ENCODE assay signal across 19 cellular contexts in genomic region chr11:119880143-119880542, GRCh38.
DNase-seq lines count a peak whose midpoint lies in the region; ATAC-seq, FAIRE-seq and TF ChIP-seq lines count a peak whose summit lies in the region.
"Had no signal": no experiment of that assay in that cellular context is flagged by ENCODE, and none has a peak within 500 bp of the region (broad histone marks: within the 10 kb centered on the region; RNA-seq: fewer than 3 reads in every experiment).

No MANE protein-coding gene starts in this region.

- DNase-seq in cardiac muscle cell (ENCODE audit: low read depth in 1 of 2, low spot score in 1 of 2) (no peak), cardiac septum (ENCODE audit: low spot score) (no peak), H1 (ENCODE audit: low read depth in 1 of 2, low spot score in 2 of 2) (no peak), neural progenitor cell (ENCODE audit: low spot score) (peak; percentile 51), upper lobe of right lung (peak; percentile 38), psoas muscle (no peak), H4 (ENCODE audit: low spot score) (no peak)
- DNase-seq in activated effector memory CD4-positive, alpha-beta T cell treated with anti-CD3 and anti-CD28 coated beads, Interleukin-2, amount 50 U/mL, for 16 hours = no peak
- DNase-seq: DMS53, GF-D8, IMR-90, NCI-H1105 treated with DMSO at 0.1 percent for 48 hours, NCI-H1930, NCI-H774 had no signal

- H3K4me2 ChIP-seq in H1 (ENCODE audit: insufficient read depth in 1 of 2, low read depth in 2 of 2, low read length in 2 of 2) (no peak overlapping the region), neural progenitor cell (peak overlapping the region; percentile 31)
- H3K4me2 ChIP-seq: KMS-11 had no signal

- H3K18ac ChIP-seq in H1 (ENCODE audit: extremely low read depth, low read length) = no peak overlapping the region

- CTCF ChIA-PET in H1 (lab: Charles Lee; ENCODE audit: partially characterized antibody) = interaction anchor here (0.6 to 1.7 kb wide), 3 partner anchors 22 to 1911 kb away, joined by 3 to 4 read pairs (median 3); no protein-coding TSS in a partner anchor

- peaks cover 38% of the 10 kb centered on the region for H3K4me1 ChIP-seq in cardiac muscle cell (ENCODE audit: low read depth)
- peaks cover 0 to 6% (median 3%) of the 10 kb centered on the region in 4 experiments; a peak in 3 of 7 replicates for H3K4me1 ChIP-seq in H1 (replicated peaks in 1 of 4; ENCODE audit: control insufficient read depth in 3 of 4, insufficient read depth in 4 of 4, low read length in 3 of 4)
- H3K4me1 ChIP-seq in neural progenitor cell = peaks cover 25% of the 10 kb centered on the region
- H3K4me1 ChIP-seq in upper lobe of right lung = no peaks in the 10 kb centered on the region
- H3K4me1 ChIP-seq in psoas muscle = no peaks in the 10 kb centered on the region
- H3K4me1 ChIP-seq: SJSA1 had no signal

- no peak overlapping the region for H4K5ac ChIP-seq in H1 (ENCODE audit: insufficient read length, low read depth, low read length)

- no peaks in the 10 kb centered on the region for H3K79me2 ChIP-seq in H1 (ENCODE audit: control insufficient read depth in 1 of 2, insufficient read depth in 2 of 2, low read length in 2 of 2)
- no peaks in the 10 kb centered on the region for H3K79me2 ChIP-seq in neural progenitor cell (ENCODE audit: low read depth)

- H3K36me3 ChIP-seq in cardiac muscle cell (no peaks in the 10 kb centered on the region), H1 (ENCODE audit: control insufficient read depth in 2 of 4, insufficient read depth in 4 of 4, low read length in 3 of 4) (no peaks in the 10 kb centered on the region), neural progenitor cell (no peaks in the 10 kb centered on the region), upper lobe of right lung (no peaks in the 10 kb centered on the region), psoas muscle (ENCODE audit: insufficient read depth in 1 of 2, low read depth in 1 of 2) (no peaks in the 10 kb centered on the region)
- H3K36me3 ChIP-seq: SJSA1 had no signal

- H3K27me3 ChIP-seq in cardiac muscle cell = no peaks in the 10 kb centered on the region
- no peaks in the 10 kb centered on the region for H3K27me3 ChIP-seq in H1 (replicated peaks in 1 of 4; ENCODE audit: control insufficient read depth in 3 of 4, extremely low read depth in 1 of 4, insufficient read depth in 3 of 4, low read length in 3 of 4)
- no peaks in the 10 kb centered on the region for H3K27me3 ChIP-seq in neural progenitor cell
- peaks cover 6% of the 10 kb centered on the region for H3K27me3 ChIP-seq in upper lobe of right lung
- H3K27me3 ChIP-seq in psoas muscle (ENCODE audit: insufficient read depth in 3 of 3, low read length in 2 of 3) = no peaks in the 10 kb centered on the region
- H3K27me3 ChIP-seq: SJSA1 had no signal

- H2BK12ac ChIP-seq in H1 (ENCODE audit: low read depth, low read length) = no peak overlapping the region

- H3K4me3 ChIP-seq in cardiac muscle cell = no peak overlapping the region
- H3K4me3 ChIP-seq in H1 (ENCODE audit: extremely low read depth in 1 of 4, insufficient read depth in 2 of 4, low read depth in 3 of 4, low read length in 4 of 4) = no peak overlapping the region
- no peak overlapping the region for H3K4me3 ChIP-seq in neural progenitor cell
- H3K4me3 ChIP-seq in upper lobe of right lung = no peak overlapping the region
- no peak overlapping the region for H3K4me3 ChIP-seq in psoas muscle
- H3K4me3 ChIP-seq: SJSA1 had no signal

- no peaks in the 10 kb centered on the region for H3K36me3 Mint-ChIP-seq in neural progenitor cell
- H3K36me3 Mint-ChIP-seq: CD14-positive monocyte had no signal

- no peak overlapping the region for H2BK15ac ChIP-seq in H1 (ENCODE audit: low read length)

- H3K23ac ChIP-seq in H1 (ENCODE audit: insufficient read length) = no peak overlapping the region

- H3K4ac ChIP-seq in H1 (replicated peaks; ENCODE audit: insufficient read length, low read depth, low read length) = no peak overlapping the region

- no peak overlapping the region for H2BK20ac ChIP-seq in H1 (ENCODE audit: low read length)

- H3K27ac Mint-ChIP-seq in neural progenitor cell = no peak overlapping the region
- H3K27ac Mint-ChIP-seq: CD14-positive monocyte had no signal

- TF ChIP-seq POLR2A in H1 (IDR thresholded peaks at IDR 0.05; ENCODE audit: control extremely low read depth in 1 of 2, low read depth in 2 of 2, low read length in 2 of 2) = no peak

- H3K27ac ChIP-seq in cardiac muscle cell (peak overlapping the region; percentile 20), H1 (ENCODE audit: low read depth, low read length) (no peak overlapping the region), neural progenitor cell (no peak overlapping the region), upper lobe of right lung (no peak overlapping the region), psoas muscle (no peak overlapping the region)
- H3K27ac ChIP-seq: KMS-11, SJSA1 had no signal

- no peak overlapping the region for H4K91ac ChIP-seq in H1 (replicated peaks; ENCODE audit: insufficient read length, low read length)

- no peaks in the 10 kb centered on the region for H3K23me2 ChIP-seq in H1 (ENCODE audit: low read depth, low read length)

- FAIRE-seq in H1 (lab: Jason Lieb, UNC) = no peak
- FAIRE-seq: D721Med had no signal

- no peak for TF ChIP-seq EP300 in H1 (IDR thresholded peaks at IDR 0.05; ENCODE audit: borderline replicate concordance in 1 of 2, low read depth in 2 of 2, low read length in 2 of 2)

- no peak overlapping the region for H2AK5ac ChIP-seq in H1 (ENCODE audit: low read depth, low read length)

- POLR2A ChIA-PET in H1 (lab: Charles Lee; ENCODE audit: partially characterized antibody) = no interaction called here

- ATAC-seq in upper lobe of right lung (no peak), psoas muscle (no peak)
- ATAC-seq: Right ventricle myocardium inferior had no signal

- peak in 1 of 2 experiments; percentile 11; a peak in 1 of 4 replicates for TF ChIP-seq RAD21 in H1 (IDR thresholded peaks at IDR 0.05 in 1 of 2, conservative IDR thresholded peaks at IDR 0.05 in 1 of 2; ENCODE audit: low read depth in 2 of 2, low read length in 2 of 2)

- H2BK5ac ChIP-seq in H1 (ENCODE audit: low read depth, low read length) = no peak overlapping the region

- H4K8ac ChIP-seq in H1 (ENCODE audit: extremely low read depth, insufficient read depth, low read length) = no peak overlapping the region

- H3K14ac ChIP-seq in H1 (ENCODE audit: insufficient read length) = no peak overlapping the region

- H3K9me3 ChIP-seq in cardiac muscle cell (ENCODE audit: low read depth) (no peaks in the 10 kb centered on the region), H1 (ENCODE audit: insufficient read depth in 2 of 2, low read depth in 1 of 2, low read length in 1 of 2) (no peaks in the 10 kb centered on the region), neural progenitor cell (ENCODE audit: low read depth) (no peaks in the 10 kb centered on the region), upper lobe of right lung (no peaks in the 10 kb centered on the region), psoas muscle (no peaks in the 10 kb centered on the region)
- H3K9me3 ChIP-seq: SJSA1 had no signal

- H3F3A ChIP-seq in neural progenitor cell (ENCODE audit: low read depth) = peaks cover 3% of the 10 kb centered on the region

- intact Hi-C loops in cardiac septum (cut with DNase I) = no loop called here
- intact Hi-C loops in upper lobe of right lung (cut with DNase I) = no loop called here
- intact Hi-C loops in psoas muscle (cut with DNase I) = no loop called here

- no peaks in the 10 kb centered on the region for H4K20me1 ChIP-seq in H1 (replicated peaks in 1 of 2; ENCODE audit: control insufficient read depth in 1 of 2, insufficient read depth in 2 of 2, low read length in 2 of 2)
- no peaks in the 10 kb centered on the region for H4K20me1 ChIP-seq in neural progenitor cell (ENCODE audit: low read depth)

- peaks cover 22% of the 10 kb centered on the region for H3K4me1 Mint-ChIP-seq in neural progenitor cell
- H3K4me1 Mint-ChIP-seq: CD14-positive monocyte had no signal

- TF ChIP-seq CTCF in cardiac muscle cell (IDR thresholded peaks at IDR 0.05; ENCODE audit: low read depth, low read length) (no peak), H1 (IDR thresholded peaks at IDR 0.05; ENCODE audit: control extremely low read depth in 1 of 3, insufficient read depth in 1 of 3, low read depth in 1 of 3, low read length in 3 of 3) (no peak), neural progenitor cell (IDR thresholded peaks at IDR 0.05) (no peak), upper lobe of right lung (IDR thresholded peaks at IDR 0.05) (no peak), psoas muscle (IDR thresholded peaks at IDR 0.05) (no peak)

- no peak overlapping the region for H3K56ac ChIP-seq in H1 (replicated peaks; ENCODE audit: insufficient read length, low read depth, low read length)

- 83% methylated on average over 4 of the region's 4 CpGs; no CpG with 5 or more reads in 1 of the 2 experiments for WGBS in H1 (ENCODE audit: extremely low coverage in 1 of 2, insufficient coverage in 1 of 2, insufficient read length in 1 of 2, insufficient replicate concordance in 2 of 2, low coverage in 1 of 2, low lambda C conversion rate in 2 of 2, missing lambda C conversion rate in 1 of 2), 2 experiments
- 63 to 64% (median 64%) methylated on average over 4 of the region's 4 CpGs for WGBS in psoas muscle, 3 donors

- H3K9me3 Mint-ChIP-seq in neural progenitor cell = peaks cover 2% of the 10 kb centered on the region
- H3K9me3 Mint-ChIP-seq: CD14-positive monocyte had no signal

- no peaks in the 10 kb centered on the region for H3K79me1 ChIP-seq in H1 (ENCODE audit: low read depth, low read length)

- H2AFZ ChIP-seq in H1 (ENCODE audit: low read length) (peak overlapping the region; percentile 46; the same call in 1 of the 2 replicates), neural progenitor cell (replicated peaks) (peak overlapping the region; percentile 76)

- H3K4me3 Mint-ChIP-seq in neural progenitor cell = no peak overlapping the region
- H3K4me3 Mint-ChIP-seq: CD14-positive monocyte had no signal

- H3K27me3 Mint-ChIP-seq in neural progenitor cell (ENCODE audit: insufficient read depth, low read depth) = peaks cover 19% of the 10 kb centered on the region

- H3K9ac ChIP-seq in H1 (replicated peaks in 1 of 4; ENCODE audit: extremely low read depth in 1 of 4, low read depth in 3 of 4, low read length in 3 of 4) (no peak overlapping the region), neural progenitor cell (no peak overlapping the region)
- H3K9ac ChIP-seq: KMS-11 had no signal

- no peak overlapping the region for H2BK120ac ChIP-seq in H1 (replicated peaks; ENCODE audit: low read depth, low read length)

TF ChIP-seq in H1, 55 proteins besides CTCF, POLR2A, EP300 and RAD21 (continues in another document):
- TF ChIP-seq JUND (IDR thresholded peaks at IDR 0.05; ENCODE audit: low read length) (no peak), E2F6 (IDR thresholded peaks at IDR 0.05) (no peak), SAP30 (IDR thresholded peaks at IDR 0.05; ENCODE audit: insufficient read depth, insufficient replicate concordance, low read length) (no peak), TAF1 (IDR thresholded peaks at IDR 0.05; ENCODE audit: low read depth, low read length) (no peak), BACH1 (IDR thresholded peaks at IDR 0.05; ENCODE audit: low read length) (no peak)

Comparison
In these comparisons a context has a peak if more than half of its experiments do, and no peak if none do; other contexts are left out.
1. DNase-seq: peak in neural progenitor cell (single experiment) and upper lobe of right lung (single experiment); none in cardiac muscle cell (0 of 2), cardiac septum (single experiment), H1 (0 of 2), psoas muscle (0 of 2), H4 (single experiment) and activated effector memory CD4-positive, alpha-beta T cell treated with anti-CD3 and anti-CD28 coated beads, Interleukin-2, amount 50 U/mL, for 16 hours (single experiment).